8 cellular contexts compared by ENCODE assay signal in genomic region chr6:73585566-73586415, GRCh38.
A peak's percentile ranks its signal among the peaks of the same experiment; 100 is the strongest.
DNase-seq lines count a peak whose midpoint lies in the region; ATAC-seq and TF ChIP-seq lines count a peak whose summit lies in the region.

No MANE protein-coding gene starts in this region.

- no peaks in the 10 kb centered on the region for H3K36me3 Mint-ChIP-seq in activated T-cell treated with anti-CD3 and anti-CD28 coated beads, Interleukin-2, amount 50 U/mL, for 24 hours (ENCODE audit: low read depth)

- DNase-seq in AG10803 (ENCODE audit: low read depth) (peak; percentile 77), NCI-H226 (peak; percentile 82), fibroblast of pulmonary artery (ENCODE audit: low read depth) (peak; percentile 86), omental fat pad (ENCODE audit: low spot score) (no peak), NCI-H2081 (lab: John Stamatoyannopoulos, UW) (no peak)
- peak; percentile 49 for DNase-seq in activated T-cell treated with anti-CD3 and anti-CD28 coated beads, Interleukin-2, amount 50 U/mL, for 24 hours

- H3K4me3 ChIP-seq in AG10803 (ENCODE audit: low read length) (peak overlapping the region; percentile 42), fibroblast of pulmonary artery (replicated peaks; ENCODE audit: low read depth, low read length) (peak overlapping the region; percentile 44)

- peak overlapping the region; percentile 97 for H3K27ac Mint-ChIP-seq in activated T-cell treated with anti-CD3 and anti-CD28 coated beads, Interleukin-2, amount 50 U/mL, for 24 hours

- peaks cover 33% of the 10 kb centered on the region for H3K4me1 Mint-ChIP-seq in activated T-cell treated with anti-CD3 and anti-CD28 coated beads, Interleukin-2, amount 50 U/mL, for 24 hours (ENCODE audit: low read depth)

- H3K27me3 Mint-ChIP-seq in activated T-cell treated with anti-CD3 and anti-CD28 coated beads, Interleukin-2, amount 50 U/mL, for 24 hours = no peaks in the 10 kb centered on the region

- peak overlapping the region; percentile 76 for H3K4me3 Mint-ChIP-seq in activated T-cell treated with anti-CD3 and anti-CD28 coated beads, Interleukin-2, amount 50 U/mL, for 24 hours

- ATAC-seq in GM18511 (IDR thresholded peaks at IDR 0.05; ENCODE audit: unreplicated experiment) = peak; percentile 81
- ATAC-seq in HG02943 (IDR thresholded peaks at IDR 0.05; ENCODE audit: low read depth, unreplicated experiment) = peak; percentile 66
- ATAC-seq in omental fat pad (ENCODE audit: low FRiP score) = peak; percentile 78

- TF ChIP-seq CTCF in AG10803 (conservative IDR thresholded peaks at IDR 0.05; ENCODE audit: low read length) (no peak), fibroblast of pulmonary artery (IDR thresholded peaks at IDR 0.05; ENCODE audit: low read length, missing control alignments) (no peak), omental fat pad (IDR thresholded peaks at IDR 0.05) (no peak)

- H3K9me3 Mint-ChIP-seq in activated T-cell treated with anti-CD3 and anti-CD28 coated beads, Interleukin-2, amount 50 U/mL, for 24 hours = no peaks in the 10 kb centered on the region

Comparison
In these comparisons a context has a peak if more than half of its experiments do, and no peak if none do; other contexts are left out.
1. DNase-seq: peak in AG10803 (single experiment), NCI-H226 (single experiment), activated T-cell treated with anti-CD3 and anti-CD28 coated beads, Interleukin-2, amount 50 U/mL, for 24 hours (single experiment) and fibroblast of pulmonary artery (single experiment); none in omental fat pad (single experiment) and NCI-H2081 (0 of 2).
2. Peak in every context shown above with its lines, with median percentiles within 50 percentile points of each other: ATAC-seq.